In the genomic region with DNA sequence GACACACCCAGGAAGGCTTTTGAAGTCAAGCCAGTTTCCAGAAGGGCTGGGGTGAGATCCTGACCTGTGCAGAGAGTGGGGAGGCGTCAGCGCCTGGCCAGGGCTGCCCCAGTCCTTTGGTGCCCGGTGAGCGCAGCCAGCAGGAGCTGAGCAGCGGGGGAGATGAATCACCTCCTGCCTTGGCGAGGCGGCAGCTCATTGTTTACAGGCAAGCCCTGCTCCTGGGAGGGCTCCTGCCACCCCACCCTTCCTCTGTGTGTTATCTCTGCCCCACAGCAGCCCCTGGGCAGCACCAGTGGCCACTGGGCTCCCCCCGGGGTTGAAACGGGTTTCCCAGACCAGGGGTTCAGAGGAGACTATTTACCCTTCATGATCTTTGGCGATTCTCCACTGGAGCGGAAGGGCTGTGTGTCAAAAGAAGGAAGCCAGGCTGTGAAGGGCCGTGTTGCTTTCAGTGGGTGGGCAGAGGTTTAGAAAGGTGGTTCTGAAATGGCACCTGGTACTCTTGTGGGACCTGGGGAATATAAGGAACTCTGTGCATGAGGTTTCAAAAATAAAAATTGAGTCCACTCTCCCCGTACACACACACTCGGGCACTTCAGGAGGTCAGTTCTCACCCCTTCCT, we compare ENCODE assay signal across 11 cellular contexts. TPM values are rescaled to one million over a fixed set of nuclear protein-coding genes. Genes with fewer than 3 reads are reported as not detected.
DNase-seq lines count a peak whose midpoint lies in the region; ATAC-seq and FAIRE-seq lines count a peak whose summit lies in the region.
"Had no signal": no experiment of that assay in that cellular context is flagged by ENCODE, and none has a peak within 500 bp of the region (broad histone marks: within the 10 kb centered on the region; RNA-seq: fewer than 3 reads in every experiment).

No MANE protein-coding gene starts in this region.

- intact Hi-C loops in right cardiac atrium (cut with DNase I) = loop anchor here in 1 of 4 donors (5.0 kb wide), 1 partner anchor 35 kb away; no protein-coding TSS in a partner anchor

- 68% methylated on average over 14 of the region's 14 CpGs for WGBS in right cardiac atrium

- peaks cover 0 to 2% (median 0%) of the 10 kb centered on the region in 3 donors for H3K4me1 Mint-ChIP-seq in IgD-negative memory B cell
- peaks cover 0 to 7% of the 10 kb centered on the region in 2 donors for H3K4me1 Mint-ChIP-seq in stimulated activated naive B cell treated with anti-CD40 and anti-IgM and Interleukin-4, amounts not matched to agents 10 μg/mL and 1 μg/mL and 100 μg/mL, for 72 hours

- no peaks in the 10 kb centered on the region for H3K9me3 ChIP-seq in right cardiac atrium (ENCODE audit: control insufficient read depth, low read length)

- H3K36me3 Mint-ChIP-seq in IgD-negative memory B cell = peaks cover 2% of the 10 kb centered on the region
- peaks cover 23 to 44% of the 10 kb centered on the region in 2 donors for H3K36me3 Mint-ChIP-seq in stimulated activated naive B cell treated with anti-CD40 and anti-IgM and Interleukin-4, amounts not matched to agents 10 μg/mL and 1 μg/mL and 100 μg/mL, for 72 hours

- H3K4me1 ChIP-seq in right cardiac atrium (ENCODE audit: control insufficient read depth, insufficient read depth, low read length) = peaks cover 6% of the 10 kb centered on the region

- no peak overlapping the region for H3K4me3 Mint-ChIP-seq in IgD-negative memory B cell
- H3K4me3 Mint-ChIP-seq in stimulated activated naive B cell treated with anti-CD40 and anti-IgM and Interleukin-4, amounts not matched to agents 10 μg/mL and 1 μg/mL and 100 μg/mL, for 72 hours = no peak overlapping the region

- peak; percentile 75 to 94 for ATAC-seq in right cardiac atrium
- peak in 1 of 2 donors; percentile 12 for ATAC-seq in stimulated activated naive B cell treated with anti-CD40 and anti-IgM and Interleukin-4, amounts not matched to agents 10 μg/mL and 1 μg/mL and 100 μg/mL, for 72 hours (replicated peaks)
- ATAC-seq in GM19452 (IDR thresholded peaks at IDR 0.05; ENCODE audit: unreplicated experiment) = no peak
- no peak for ATAC-seq in HG03175 (IDR thresholded peaks at IDR 0.05; ENCODE audit: unreplicated experiment)

- H3K9me3 Mint-ChIP-seq in IgD-negative memory B cell = no peaks in the 10 kb centered on the region
- no peaks in the 10 kb centered on the region for H3K9me3 Mint-ChIP-seq in stimulated activated naive B cell treated with anti-CD40 and anti-IgM and Interleukin-4, amounts not matched to agents 10 μg/mL and 1 μg/mL and 100 μg/mL, for 72 hours

- peak overlapping the region in 2 of 3 donors; percentile 53 to 95 for H3K27ac Mint-ChIP-seq in IgD-negative memory B cell
- peak overlapping the region; percentile 27 for H3K27ac Mint-ChIP-seq in stimulated activated naive B cell treated with anti-CD40 and anti-IgM and Interleukin-4, amounts not matched to agents 10 μg/mL and 1 μg/mL and 100 μg/mL, for 72 hours

- no peaks in the 10 kb centered on the region for H3K27me3 Mint-ChIP-seq in IgD-negative memory B cell
- no peaks in the 10 kb centered on the region for H3K27me3 Mint-ChIP-seq in stimulated activated naive B cell treated with anti-CD40 and anti-IgM and Interleukin-4, amounts not matched to agents 10 μg/mL and 1 μg/mL and 100 μg/mL, for 72 hours

- no peak for FAIRE-seq in HTR-8/SVneo (lab: Jason Lieb, UNC)

- DNase-seq in brain pericyte (ENCODE audit: low read depth, low spot score) (peak; percentile 49), right cardiac atrium (peak; percentile 79 to 84 (median 83)), HTR-8/SVneo (ENCODE audit: insufficient read length, low spot score) (no peak), RKO (ENCODE audit: low spot score) (no peak)
- DNase-seq in stimulated activated naive B cell treated with anti-CD40 and anti-IgM and Interleukin-4, amounts not matched to agents 10 μg/mL and 1 μg/mL and 100 μg/mL, for 72 hours = no peak
- DNase-seq: activated CD4-positive, alpha-beta T cell treated with anti-CD3 and anti-CD28 coated beads, Interleukin-2, amount 50 U/mL, for 4 hours; midbrain; NCI-H82 had no signal

- H3K4me3 ChIP-seq in right cardiac atrium (ENCODE audit: low read length) = no peak overlapping the region

- no peaks in the 10 kb centered on the region for H3K27me3 ChIP-seq in right cardiac atrium (ENCODE audit: control insufficient read depth, insufficient read depth)

- peak overlapping the region; percentile 56 for H3K27ac ChIP-seq in right cardiac atrium (ENCODE audit: low read length)

RNA-seq across cellular contexts. Expression of a gene that starts 14.1 kb away (rescaled TPM):
- 0.48 TPM for polyA plus RNA-seq in IgD-negative memory B cell
- 10 to 100 TPM; 19.9 to 29.7 (median 23.6) TPM for total RNA-seq in right cardiac atrium
- 12.7 TPM for polyA plus RNA-seq in right cardiac atrium

RNA-seq across cellular contexts. Expression of a gene that starts 40.1 kb away (rescaled TPM):
- 119 TPM for polyA plus RNA-seq in IgD-negative memory B cell
- total RNA-seq in right cardiac atrium = 10 to 100 TPM; 51.0 to 66.5 (median 56.3) TPM
- 58.5 TPM for polyA plus RNA-seq in right cardiac atrium

RNA-seq across cellular contexts. Expression of a gene that starts 40.3 kb away (rescaled TPM):
- polyA plus RNA-seq in IgD-negative memory B cell (25.3 TPM), right cardiac atrium (13.5 TPM)
- total RNA-seq in right cardiac atrium = 10 to 100 TPM in 3 of 4 donors, 1 to 10 TPM in 1; 7.9 to 19.9 (median 14.8) TPM

RNA-seq across cellular contexts. Expression of a gene that starts 57.8 kb away (rescaled TPM):
- polyA plus RNA-seq in IgD-negative memory B cell (18.6 TPM), right cardiac atrium (22.6 TPM)
- total RNA-seq in right cardiac atrium = 10 to 100 TPM; 15.9 to 19.5 (median 17.3) TPM

Comparison
In these comparisons a context has a peak if more than half of its experiments do, and no peak if none do; other contexts are left out.
1. DNase-seq: peak in brain pericyte (single experiment) and right cardiac atrium (3 of 3); none in stimulated activated naive B cell treated with anti-CD40 and anti-IgM and Interleukin-4, amounts not matched to agents 10 μg/mL and 1 μg/mL and 100 μg/mL, for 72 hours (single experiment), HTR-8/SVneo (single experiment) and RKO (single experiment).
2. ATAC-seq: peak in right cardiac atrium (2 of 2); none in GM19452 (single experiment) and HG03175 (single experiment).